ENCODE assay signal across 8 cellular contexts in genomic region chr3:186413615-186414415, GRCh38. TPM values are rescaled to one million over a fixed set of nuclear protein-coding genes. Genes with fewer than 3 reads are reported as not detected.
A peak's percentile ranks its signal among the peaks of the same experiment; 100 is the strongest.
DNase-seq lines count a peak whose midpoint lies in the region; ATAC-seq, FAIRE-seq and TF ChIP-seq lines count a peak whose summit lies in the region.

No MANE protein-coding gene starts in this region.

- no peak for FAIRE-seq in bronchial epithelial cell (lab: Jason Lieb, UNC)

- no peak for TF ChIP-seq CTCF in GM13976 (IDR thresholded peaks at IDR 0.05; ENCODE audit: borderline replicate concordance, control extremely low read depth, extremely low read depth, insufficient read depth, missing control alignments)
- no peak for TF ChIP-seq CTCF in bronchial epithelial cell (IDR thresholded peaks at IDR 0.05; ENCODE audit: insufficient read depth, low read length, severe bottlenecking)

- H3K36me3 ChIP-seq in bronchial epithelial cell (ENCODE audit: control insufficient read depth, insufficient read depth, low read length): no peaks in the 10 kb centered on the region

- ATAC-seq in HG03066 (IDR thresholded peaks at IDR 0.05; ENCODE audit: low read depth, unreplicated experiment): peak; percentile 60

- in situ Hi-C loops in GM13976 (cut with MboI; ENCODE audit: low sequenced_read_pairs, unreplicated experiment): no loop called here

- no peak overlapping the region for H3K4me3 ChIP-seq in bronchial epithelial cell (ENCODE audit: low read depth, low read length)

- no peaks in the 10 kb centered on the region for H3K27me3 ChIP-seq in bronchial epithelial cell (ENCODE audit: control insufficient read depth, insufficient read depth, low read length)

- DNase-seq in GM13976 (ENCODE audit: low spot score) (peak; percentile 50), NOMO-1 (lab: John Stamatoyannopoulos, UW; ENCODE audit: unreplicated experiment in 2 of 2) (peak; percentile 85 to 87), bronchial epithelial cell (ENCODE audit: low read depth) (peak; percentile 30), kidney tubule cell (ENCODE audit: low spot score) (peak; percentile 61), NCI-H2196 treated with DMSO at 0.1 percent for 48 hours (lab: John Stamatoyannopoulos, UW; ENCODE audit: unreplicated experiment) (no peak), glomerular visceral epithelial cell (ENCODE audit: extremely low spot score) (no peak)
- peak; percentile 12 for DNase-seq in stimulated activated CD4-positive, alpha-beta T cell treated with anti-CD3 and anti-CD28 coated beads, Interleukin-4, amount 100 ng/mL, for 1 hour

RNA-seq across cellular contexts. Expression of gene DGKG, which starts 51.8 kb away (rescaled TPM):
- not detected in 2 replicates for total RNA-seq in bronchial epithelial cell

Comparison
In these comparisons a context has a peak if more than half of its experiments do, and no peak if none do; other contexts are left out.
1. DNase-seq: peak in GM13976 (single experiment), NOMO-1 (2 of 2), bronchial epithelial cell (single experiment), kidney tubule cell (single experiment) and stimulated activated CD4-positive, alpha-beta T cell treated with anti-CD3 and anti-CD28 coated beads, Interleukin-4, amount 100 ng/mL, for 1 hour (single experiment); none in NCI-H2196 treated with DMSO at 0.1 percent for 48 hours (single experiment) and glomerular visceral epithelial cell (single experiment).